In genomic region chr9:124309665-124310064, GRCh38 we compare ENCODE assay signal across 9 cellular contexts. TPM values are rescaled to one million over a fixed set of nuclear protein-coding genes. Genes with fewer than 3 reads are reported as not detected.
DNase-seq lines count a peak whose midpoint lies in the region; ATAC-seq and TF ChIP-seq lines count a peak whose summit lies in the region.
"Had no signal": no experiment of that assay in that cellular context is flagged by ENCODE, and none has a peak within 500 bp of the region (broad histone marks: within the 10 kb centered on the region; RNA-seq: fewer than 3 reads in every experiment).

No MANE protein-coding gene starts in this region.

- H3K4me3 Mint-ChIP-seq in Caco-2 (ENCODE audit: unreplicated experiment), result peak overlapping the region; percentile 27
- no peak overlapping the region for H3K4me3 Mint-ChIP-seq in stimulated activated memory B cell treated with anti-CD40 and anti-IgM and Interleukin-4, amounts not matched to agents 10 μg/mL and 1 μg/mL and 100 μg/mL, for 72 hours

- peaks cover 1% of the 10 kb centered on the region; the same call in 1 of the 2 replicates for H3K36me3 ChIP-seq in Caco-2 (ENCODE audit: control insufficient read depth, insufficient read depth, low read length)
- H3K36me3 ChIP-seq in NT2/D1 (ENCODE audit: insufficient read depth, insufficient read length, low read length), result peaks cover 77% of the 10 kb centered on the region

- H3K4me3 ChIP-seq in Caco-2 (ENCODE audit: low read depth, low read length) (no peak overlapping the region), NT2/D1 (ENCODE audit: insufficient read length, low read depth) (no peak overlapping the region), epithelial cell of esophagus (ENCODE audit: low read length) (no peak overlapping the region), coronary artery (no peak overlapping the region)

- H3K9ac ChIP-seq in NT2/D1 (ENCODE audit: insufficient read length, low read depth), result peak overlapping the region; percentile 43

- no peaks in the 10 kb centered on the region for H3K27me3 Mint-ChIP-seq in Caco-2 (ENCODE audit: insufficient read depth, unreplicated experiment)
- no peaks in the 10 kb centered on the region for H3K27me3 Mint-ChIP-seq in stimulated activated memory B cell treated with anti-CD40 and anti-IgM and Interleukin-4, amounts not matched to agents 10 μg/mL and 1 μg/mL and 100 μg/mL, for 72 hours

- peaks cover 8% of the 10 kb centered on the region for H3K4me1 Mint-ChIP-seq in Caco-2 (ENCODE audit: low read depth, unreplicated experiment)
- H3K4me1 Mint-ChIP-seq in stimulated activated memory B cell treated with anti-CD40 and anti-IgM and Interleukin-4, amounts not matched to agents 10 μg/mL and 1 μg/mL and 100 μg/mL, for 72 hours, result peaks cover 50% of the 10 kb centered on the region

- ATAC-seq in stimulated activated memory B cell treated with anti-CD40 and anti-IgM and Interleukin-4, amounts not matched to agents 10 μg/mL and 1 μg/mL and 100 μg/mL, for 72 hours, result no peak
- ATAC-seq in left lobe of liver, result no peak

- H3K27ac ChIP-seq in coronary artery, result peak overlapping the region in 1 of 2 donors; percentile 36

- intact Hi-C loops in Caco-2 (cut with micrococcal nuclease; ENCODE audit: unreplicated experiment), result no loop called here

- H3K36me3 Mint-ChIP-seq in Caco-2 (ENCODE audit: insufficient read depth, unreplicated experiment), result peaks cover 66% of the 10 kb centered on the region
- H3K36me3 Mint-ChIP-seq in stimulated activated memory B cell treated with anti-CD40 and anti-IgM and Interleukin-4, amounts not matched to agents 10 μg/mL and 1 μg/mL and 100 μg/mL, for 72 hours, result peaks cover 55% of the 10 kb centered on the region

- peak; percentile 78 to 93 for DNase-seq in Caco-2
- DNase-seq in NT2/D1 (ENCODE audit: low read depth, low spot score), result peak; percentile 40
- DNase-seq in epithelial cell of esophagus (ENCODE audit: low read depth), result peak; percentile 95
- peak; percentile 95 for DNase-seq in non-pigmented ciliary epithelial cell (ENCODE audit: low read depth)
- DNase-seq in left lobe of liver (ENCODE audit: low spot score), result no peak
- no peak for DNase-seq in coronary artery (ENCODE audit: low spot score)
- DNase-seq in GDM1 (lab: John Stamatoyannopoulos, UW), result no peak
- DNase-seq: DMS79 had no signal

- H3K27me3 ChIP-seq in Caco-2 (replicated peaks; ENCODE audit: control insufficient read depth, insufficient read depth, low read length) (no peaks in the 10 kb centered on the region), NT2/D1 (ENCODE audit: insufficient read depth, insufficient read length) (no peaks in the 10 kb centered on the region)

- CTCF ChIA-PET in Caco-2 (lab: Charles Lee), result interaction anchor here (0.6 kb wide), 1 partner anchor 149 kb away, joined by 3 read pairs; no protein-coding TSS in a partner anchor

- BruUV-seq in Caco-2 (replicated peaks; lab: Mats Ljungman, UMichigan), result no TSS peak

- TF ChIP-seq CTCF in Caco-2 (IDR thresholded peaks at IDR 0.05; ENCODE audit: insufficient read depth in 1 of 2, low read depth in 1 of 2, low read length in 1 of 2, severe bottlenecking in 1 of 2, unreplicated experiment in 1 of 2) (no peak), epithelial cell of esophagus (IDR thresholded peaks at IDR 0.05; ENCODE audit: insufficient read depth, low read depth, low read length, missing control alignments) (no peak), coronary artery (IDR thresholded peaks at IDR 0.05) (no peak)

- POLR2A ChIA-PET in Caco-2 (lab: Charles Lee), result no interaction called here

- no peaks in the 10 kb centered on the region for H3K9me3 ChIP-seq in Caco-2
- H3K9me3 ChIP-seq in NT2/D1 (ENCODE audit: insufficient read depth, low read length), result no peaks in the 10 kb centered on the region

- H3K9me3 Mint-ChIP-seq in Caco-2 (ENCODE audit: unreplicated experiment), result no peaks in the 10 kb centered on the region
- no peaks in the 10 kb centered on the region for H3K9me3 Mint-ChIP-seq in stimulated activated memory B cell treated with anti-CD40 and anti-IgM and Interleukin-4, amounts not matched to agents 10 μg/mL and 1 μg/mL and 100 μg/mL, for 72 hours

- H3K4me1 ChIP-seq in Caco-2, result peaks cover 23% of the 10 kb centered on the region
- H3K4me1 ChIP-seq in NT2/D1 (ENCODE audit: insufficient read depth, insufficient read length), result peaks cover 23% of the 10 kb centered on the region

- H3K27ac Mint-ChIP-seq in Caco-2 (ENCODE audit: unreplicated experiment), result peak overlapping the region; percentile 88
- no peak overlapping the region for H3K27ac Mint-ChIP-seq in stimulated activated memory B cell treated with anti-CD40 and anti-IgM and Interleukin-4, amounts not matched to agents 10 μg/mL and 1 μg/mL and 100 μg/mL, for 72 hours

RNA-seq across cellular contexts. Expression of gene NEK6, which starts 51.9 kb away (rescaled TPM):
- total RNA-seq in Caco-2 (2022), result 56.6 and 66.6 TPM in 2 replicates
- 84.5 TPM for total RNA-seq in left lobe of liver

Comparison
In these comparisons a context has a peak if more than half of its experiments do, and no peak if none do; other contexts are left out.
1. DNase-seq: peak in Caco-2 (2 of 2), NT2/D1 (single experiment), epithelial cell of esophagus (single experiment) and non-pigmented ciliary epithelial cell (single experiment); none in left lobe of liver (single experiment), coronary artery (single experiment) and GDM1 (single experiment).